In the genomic region with DNA sequence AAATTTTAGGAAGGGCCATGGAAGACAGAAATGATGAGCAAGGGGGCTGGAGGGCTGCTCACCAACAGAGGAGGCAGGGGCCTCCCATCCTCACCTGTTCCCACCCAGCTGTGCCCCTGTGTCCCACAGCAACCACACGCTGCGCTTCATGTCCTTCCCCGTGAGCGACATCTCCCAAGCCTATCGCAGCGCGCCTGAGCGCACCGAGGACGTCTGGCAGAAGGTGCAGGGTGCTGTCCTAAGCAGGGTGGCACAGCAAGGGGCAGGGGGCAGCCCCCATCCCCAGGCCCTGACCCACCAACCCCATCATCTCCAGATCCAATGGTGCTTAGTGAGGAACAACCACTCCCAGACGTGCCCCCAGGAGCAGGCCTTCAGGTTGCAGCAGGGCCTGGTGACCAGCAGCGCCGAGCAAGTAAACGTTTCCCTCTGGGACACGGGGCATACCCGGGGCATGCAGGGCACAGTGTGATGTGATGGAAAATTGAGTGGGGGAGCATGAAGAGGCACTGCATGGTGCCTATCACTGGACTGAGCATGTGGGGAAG, we compare ENCODE assay signal across 25 cellular contexts. TPM values are rescaled to one million over a fixed set of nuclear protein-coding genes. Genes with fewer than 3 reads are reported as not detected.
"Had no signal": no experiment of that assay in that cellular context is flagged by ENCODE, and none has a peak within 500 bp of the region (broad histone marks: within the 10 kb centered on the region; RNA-seq: fewer than 3 reads in every experiment).

No MANE protein-coding gene starts in this region.

- H2AFZ ChIP-seq: hepatocyte had no signal

- H3K9me3 ChIP-seq: body of pancreas, esophagus squamous epithelium, tibial nerve, vagina had no signal

- ATAC-seq: activated CD8-positive, alpha-beta memory T cell treated with anti-CD3 and anti-CD28 coated beads, Interleukin-2, amount 10 ng/mL, durations not matched to agents 7 days and 5 days; activated T-helper 17 cell treated with anti-CD3 and anti-CD28 coated beads, Interleukin-2, amount 50 U/mL, for 72 hours; body of pancreas; left cardiac atrium; natural killer cell treated with Interleukin-12 subunit alpha and Interleukin-12 subunit beta and Interleukin-15 and Interleukin-18, amount 100 ng/mL, for 72 hours; T-cell had no signal

- H3K27me3 Mint-ChIP-seq: activated B cell treated with CpG ODN at 0.5 μM for 24 hours; activated T-helper 17 cell treated with anti-CD3 and anti-CD28 coated beads, Interleukin-2, amount 50 U/mL, for 72 hours; natural killer cell treated with Interleukin-12 subunit alpha and Interleukin-12 subunit beta and Interleukin-15 and Interleukin-18, amount 100 ng/mL, for 72 hours; progenitor cell of endocrine pancreas; T-cell had no signal

- H3K4me2 ChIP-seq: hepatocyte had no signal

- H3K4me3 ChIP-seq: body of pancreas, esophagus squamous epithelium, hepatocyte, lung, tibial nerve, vagina had no signal

- H3K9me3 Mint-ChIP-seq: activated B cell treated with CpG ODN at 0.5 μM for 24 hours; activated CD4-positive, alpha-beta memory T cell treated with anti-CD3 and anti-CD28 coated beads, Interleukin-2, amount 10 ng/mL, durations not matched to agents 7 days and 5 days; activated naive CD8-positive, alpha-beta T cell treated with anti-CD3 and anti-CD28 coated beads, Interleukin-2, amount 10 ng/mL, durations not matched to agents 7 days and 5 days; activated T-helper 17 cell treated with anti-CD3 and anti-CD28 coated beads, Interleukin-2, amount 50 U/mL, for 72 hours; natural killer cell treated with Interleukin-12 subunit alpha and Interleukin-12 subunit beta and Interleukin-15 and Interleukin-18, amount 100 ng/mL, for 72 hours; T-cell had no signal

- H3K4me3 Mint-ChIP-seq: activated B cell treated with CpG ODN at 0.5 μM for 24 hours; activated CD4-positive, alpha-beta memory T cell treated with anti-CD3 and anti-CD28 coated beads, Interleukin-2, amount 10 ng/mL, durations not matched to agents 7 days and 5 days; activated CD8-positive, alpha-beta memory T cell treated with anti-CD3 and anti-CD28 coated beads, Interleukin-2, amount 10 ng/mL, durations not matched to agents 7 days and 5 days; activated naive CD8-positive, alpha-beta T cell treated with anti-CD3 and anti-CD28 coated beads, Interleukin-2, amount 10 ng/mL, durations not matched to agents 7 days and 5 days; activated T-helper 17 cell treated with anti-CD3 and anti-CD28 coated beads, Interleukin-2, amount 50 U/mL, for 72 hours; natural killer cell treated with Interleukin-12 subunit alpha and Interleukin-12 subunit beta and Interleukin-15 and Interleukin-18, amount 100 ng/mL, for 72 hours; T-cell had no signal

- H3K4me1 Mint-ChIP-seq: activated CD8-positive, alpha-beta memory T cell treated with anti-CD3 and anti-CD28 coated beads, Interleukin-2, amount 10 ng/mL, durations not matched to agents 7 days and 5 days; T-cell had no signal

- H3K27me3 ChIP-seq: body of pancreas, hepatocyte, tibial nerve, vagina had no signal

- H3K36me3 Mint-ChIP-seq: activated CD8-positive, alpha-beta memory T cell treated with anti-CD3 and anti-CD28 coated beads, Interleukin-2, amount 10 ng/mL, durations not matched to agents 7 days and 5 days; activated naive CD8-positive, alpha-beta T cell treated with anti-CD3 and anti-CD28 coated beads, Interleukin-2, amount 10 ng/mL, durations not matched to agents 7 days and 5 days; natural killer cell treated with Interleukin-12 subunit alpha and Interleukin-12 subunit beta and Interleukin-15 and Interleukin-18, amount 100 ng/mL, for 72 hours; T-cell had no signal

- H3K27ac Mint-ChIP-seq: activated B cell treated with CpG ODN at 0.5 μM for 24 hours; activated CD8-positive, alpha-beta memory T cell treated with anti-CD3 and anti-CD28 coated beads, Interleukin-2, amount 10 ng/mL, durations not matched to agents 7 days and 5 days; activated naive CD8-positive, alpha-beta T cell treated with anti-CD3 and anti-CD28 coated beads, Interleukin-2, amount 10 ng/mL, durations not matched to agents 7 days and 5 days; activated T-helper 17 cell treated with anti-CD3 and anti-CD28 coated beads, Interleukin-2, amount 50 U/mL, for 72 hours; natural killer cell treated with Interleukin-12 subunit alpha and Interleukin-12 subunit beta and Interleukin-15 and Interleukin-18, amount 100 ng/mL, for 72 hours; progenitor cell of endocrine pancreas; T-cell had no signal

- H3K79me2 ChIP-seq: hepatocyte had no signal

- H3K27ac ChIP-seq: body of pancreas, esophagus squamous epithelium, hepatocyte, tibial nerve, vagina had no signal

- DNase-seq: activated B cell treated with CpG ODN at 0.5 μM for 24 hours; activated CD4-positive, alpha-beta memory T cell treated with anti-CD3 and anti-CD28 coated beads, Interleukin-2, amount 10 ng/mL, durations not matched to agents 7 days and 5 days; activated CD4-positive, alpha-beta T cell treated with anti-CD3 and anti-CD28 coated beads for 4 hours; activated CD8-positive, alpha-beta memory T cell treated with anti-CD3 and anti-CD28 coated beads, Interleukin-2, amount 10 ng/mL, durations not matched to agents 7 days and 5 days; activated naive CD4-positive, alpha-beta T cell treated with Interleukin-2 at 50 U/mL for 16 hours; activated naive CD8-positive, alpha-beta T cell treated with anti-CD3 and anti-CD28 coated beads, Interleukin-2, amount 10 ng/mL, durations not matched to agents 7 days and 5 days; dermis blood vessel endothelial cell; effector memory CD4-positive, alpha-beta T cell; esophagus squamous epithelium; left cardiac atrium; occipital lobe; stimulated activated CD4-positive, alpha-beta T cell treated with anti-CD3 and anti-CD28 coated beads, Interleukin-12 subunit alpha, Interleukin-12 subunit beta, amount 100 ng/mL, for 4 hours; stimulated activated CD4-positive, alpha-beta T cell treated with anti-CD3 and anti-CD28 coated beads, Interleukin-1b, Interleukin-23, amount 100 ng/mL, for 48 hours; stimulated activated CD8-positive, alpha-beta memory T cell treated with anti-CD3 and anti-CD28 coated beads, Interleukin-4, amount 100 ng/mL, for 48 hours; stimulated activated naive CD4-positive, alpha-beta T cell treated with Interleukin-2 at 50 U/mL for 16 hours; T-cell had no signal

- H3K4me1 ChIP-seq: vagina had no signal

- H3K36me3 ChIP-seq: esophagus squamous epithelium, tibial nerve, vagina had no signal

RNA-seq across cellular contexts. Expression of a gene that starts 8.1 kb away (rescaled TPM):
- total RNA-seq: dermis blood vessel endothelial cell, endothelial cell of umbilical vein had no signal
- polyA plus RNA-seq: hepatocyte had no signal

RNA-seq across cellular contexts. Expression of a gene that starts 11.4 kb away (rescaled TPM):
- total RNA-seq: activated CD4-positive, alpha-beta memory T cell treated with anti-CD3 and anti-CD28 coated beads, Interleukin-2, amount 10 ng/mL, durations not matched to agents 7 days and 5 days; activated T-helper 17 cell treated with anti-CD3 and anti-CD28 coated beads, Interleukin-2, amount 50 U/mL, for 72 hours; body of pancreas; dermis blood vessel endothelial cell; endothelial cell of umbilical vein; esophagus squamous epithelium; hepatocyte; left cardiac atrium; lung; natural killer cell treated with Interleukin-12 subunit alpha and Interleukin-12 subunit beta and Interleukin-15 and Interleukin-18, amount 100 ng/mL, for 72 hours; progenitor cell of endocrine pancreas; T-cell; tibial nerve; vagina had no signal
- polyA plus RNA-seq: endothelial cell of umbilical vein, hepatocyte, lung had no signal
